Comparison of ENCODE assay signal across 8 cellular contexts in genomic region chr14:22598896-22599244, GRCh38. TPM values are rescaled to one million over a fixed set of nuclear protein-coding genes. Genes with fewer than 3 reads are reported as not detected.
DNase-seq lines count a peak whose midpoint lies in the region; ATAC-seq and TF ChIP-seq lines count a peak whose summit lies in the region.

No MANE protein-coding gene starts in this region.

- H3K4me3 ChIP-seq in DND-41 (ENCODE audit: low read depth in 1 of 2, low read length in 2 of 2) = peak overlapping the region in 1 of 2 experiments; percentile 67; a peak in 1 of 4 replicates
- peak overlapping the region; percentile 91 for H3K4me3 ChIP-seq in iPS-18a (ENCODE audit: low read length)
- H3K4me3 ChIP-seq in gastrocnemius medialis = peak overlapping the region; percentile 77 to 91 (median 85)

- intact Hi-C loops in gastrocnemius medialis (cut with DNase I; ENCODE audit: low total_unique reads) = loop anchor here (1.0 to 10.0 kb wide), 5 partner anchors 10 to 706 kb away; partner anchors contain the start of genes BCL2L2, DAD1, LRP10 and PPP1R3E

- peak overlapping the region; percentile 89 for H3K4me2 ChIP-seq in DND-41 (ENCODE audit: insufficient read depth, low read length)

- peak overlapping the region; percentile 49; the same call in 1 of the 2 replicates for H3K9ac ChIP-seq in DND-41 (ENCODE audit: low read depth, low read length)
- H3K9ac ChIP-seq in iPS-18a (ENCODE audit: low read length) = peak overlapping the region; percentile 62

- no peak overlapping the region for H3K27ac ChIP-seq in DND-41 (ENCODE audit: low read length)
- H3K27ac ChIP-seq in iPS-18a (ENCODE audit: low read length) = peak overlapping the region; percentile 79
- peak overlapping the region; percentile 89 to 98 (median 94) for H3K27ac ChIP-seq in gastrocnemius medialis

- TF ChIP-seq POLR2A in gastrocnemius medialis (IDR thresholded peaks at IDR 0.05) = peak in 1 of 2 donors; percentile 58

- H3K36me3 ChIP-seq in DND-41 (ENCODE audit: insufficient read depth, low read length) (no peaks in the 10 kb centered on the region), iPS-18a (ENCODE audit: control insufficient read depth, low read depth, low read length) (peaks cover 30% of the 10 kb centered on the region), gastrocnemius medialis (peaks cover 0 to 30% of the 10 kb centered on the region in 2 donors)

- H3K27me3 ChIP-seq in DND-41 (ENCODE audit: insufficient read depth, low read length, poor library complexity) (peaks cover 81% of the 10 kb centered on the region), iPS-18a (ENCODE audit: control insufficient read depth, insufficient read depth, low read length) (no peaks in the 10 kb centered on the region), gastrocnemius medialis (no peaks in the 10 kb centered on the region)

- H4K20me1 ChIP-seq in DND-41 (ENCODE audit: insufficient read depth, low read length) = no peaks in the 10 kb centered on the region

- H3K9me3 ChIP-seq in DND-41 (ENCODE audit: insufficient read depth, low read length, severe bottlenecking) = no peaks in the 10 kb centered on the region
- no peaks in the 10 kb centered on the region for H3K9me3 ChIP-seq in iPS-18a (ENCODE audit: control insufficient read depth, low read depth, low read length)
- H3K9me3 ChIP-seq in gastrocnemius medialis = no peaks in the 10 kb centered on the region

- TF ChIP-seq CTCF in DND-41 (IDR thresholded peaks at IDR 0.05; ENCODE audit: borderline replicate concordance, extremely low read depth, low read length, poor library complexity, severe bottlenecking) (no peak), gastrocnemius medialis (IDR thresholded peaks at IDR 0.05 in 4 of 5, conservative IDR thresholded peaks at IDR 0.05 in 1 of 5) (peak in 3 of 5 experiments; percentile 8 to 26 (median 20))

- ATAC-seq in DND-41 (ENCODE audit: insufficient read depth, low read depth) (no peak), GM21723 (IDR thresholded peaks at IDR 0.05; ENCODE audit: unreplicated experiment) (peak; percentile 50), gastrocnemius medialis (peak; percentile 94 to 97), HG03175 (IDR thresholded peaks at IDR 0.05; ENCODE audit: unreplicated experiment) (no peak)

- DNase-seq in DND-41 (no peak), NCI-H460 (ENCODE audit: extremely low read depth, low read depth) (peak; percentile 67), astrocyte of the hippocampus (ENCODE audit: low read depth, low spot score) (peak; percentile 65), gastrocnemius medialis (peak; percentile 51 to 66), SK-N-DZ (ENCODE audit: low spot score) (no peak)

- peaks cover 13% of the 10 kb centered on the region for H3K4me1 ChIP-seq in DND-41 (ENCODE audit: insufficient read depth, low read length)
- peaks cover 16% of the 10 kb centered on the region for H3K4me1 ChIP-seq in iPS-18a (ENCODE audit: control insufficient read depth, low read depth, low read length)
- H3K4me1 ChIP-seq in gastrocnemius medialis = peaks cover 21 to 30% of the 10 kb centered on the region in 2 donors

- in situ Hi-C loops in gastrocnemius medialis (cut with MboI; ENCODE audit: low sequenced_read_pairs in 4 of 4) = loop anchor here in 3 of 4 donors (10.0 to 25.0 kb wide), 4 partner anchors 166 to 963 kb away; partner anchors contain the start of genes HOMEZ (in 2 of the 3), AP1G2 (in 1 of the 3), BCL2L2 (in 1 of the 3) and OXA1L (in 1 of the 3)

- peak overlapping the region; percentile 91; the same call in 1 of the 2 replicates for H2AFZ ChIP-seq in DND-41 (ENCODE audit: low read depth, low read length)

- no peaks in the 10 kb centered on the region for H3K79me2 ChIP-seq in DND-41 (ENCODE audit: insufficient read depth, low read length)

RNA-seq across cellular contexts. Expression of gene ABHD4, which starts 0.8 kb away (rescaled TPM):
- total RNA-seq in NCI-H460 (2014; rRNA removed; shearing (Covaris generic)) = 39.3 and 39.7 TPM in 2 replicates
- 33.7 and 40.2 TPM in 2 replicates for polyA plus RNA-seq in NCI-H460 (2014; cell fraction: nucleus; rRNA removed)
- total RNA-seq in gastrocnemius medialis = 10 to 100 TPM; 17.1 to 38.7 (median 27.6) TPM
- polyA plus RNA-seq in SK-N-DZ (2014; cell fraction: cytosol; rRNA removed) = 4.0 and 4.9 TPM in 2 replicates
- 2.3 and 4.4 TPM in 2 replicates for polyA plus RNA-seq in SK-N-DZ (2014; cell fraction: nucleus; rRNA removed)

RNA-seq across cellular contexts. Expression of gene DAD1, which starts 9.8 kb away (rescaled TPM):
- 364 and 398 TPM in 2 replicates for total RNA-seq in NCI-H460 (2014; rRNA removed; shearing (Covaris generic))
- 163 and 274 TPM in 2 replicates for polyA plus RNA-seq in NCI-H460 (2014; cell fraction: nucleus; rRNA removed)
- 100 to 1,000 TPM; 155 to 257 (median 209) TPM for total RNA-seq in gastrocnemius medialis
- 340 and 346 TPM in 2 replicates for polyA plus RNA-seq in SK-N-DZ (2014; cell fraction: cytosol; rRNA removed)
- 146 and 190 TPM in 2 replicates for polyA plus RNA-seq in SK-N-DZ (2014; cell fraction: nucleus; rRNA removed)

RNA-seq across cellular contexts. Expression of gene OR6J1, which starts 45.3 kb away (rescaled TPM):
- total RNA-seq in NCI-H460 (2014; rRNA removed; shearing (Covaris generic)) = not detected in 2 replicates
- not detected in 2 replicates for polyA plus RNA-seq in NCI-H460 (2014; cell fraction: nucleus; rRNA removed)
- not detected for total RNA-seq in gastrocnemius medialis
- polyA plus RNA-seq in SK-N-DZ (2014; cell fraction: cytosol; rRNA removed) = not detected in 2 replicates
- not detected in 2 replicates for polyA plus RNA-seq in SK-N-DZ (2014; cell fraction: nucleus; rRNA removed)

Comparison
In these comparisons a context has a peak if more than half of its experiments do, and no peak if none do; other contexts are left out.
1. ATAC-seq: peak in GM21723 (single experiment) and gastrocnemius medialis (2 of 2); none in DND-41 (single experiment) and HG03175 (single experiment).
2. DNase-seq: peak in NCI-H460 (single experiment), astrocyte of the hippocampus (single experiment) and gastrocnemius medialis (2 of 2); none in DND-41 (single experiment) and SK-N-DZ (single experiment).